ENCODE assay signal across 25 cellular contexts in genomic region chr19:57886046-57886445, GRCh38. TPM values are rescaled to one million over a fixed set of nuclear protein-coding genes. Genes with fewer than 3 reads are reported as not detected.
DNase-seq lines count a peak whose midpoint lies in the region; ATAC-seq and TF ChIP-seq lines count a peak whose summit lies in the region.
"Had no signal": no experiment of that assay in that cellular context is flagged by ENCODE, and none has a peak within 500 bp of the region (broad histone marks: within the 10 kb centered on the region; RNA-seq: fewer than 3 reads in every experiment).

No MANE protein-coding gene starts in this region.

- 70% methylated on average over 3 of the region's 3 CpGs for WGBS in HUES64
- WGBS in endodermal cell (ENCODE audit: insufficient coverage in 1 of 2, insufficient read length in 1 of 2), 2 experiments: 72 to 82% methylated on average over 2 to 3 of the region's 3 CpGs
- WGBS in thyroid gland, 2 donors: 88 to 93% methylated on average over 3 of the region's 3 CpGs

- ATAC-seq in CD4-positive, alpha-beta T cell (ENCODE audit: poor library complexity): no peak
- no peak for ATAC-seq in naive thymus-derived CD4-positive, alpha-beta T cell
- ATAC-seq: esophagus mucosa, gastrocnemius medialis, Panc1, right lobe of liver had no signal

- TF ChIP-seq POLR2A in thyroid gland (IDR thresholded peaks at IDR 0.05): no peak

- no peak for DNase-seq in CD4-positive, alpha-beta T cell
- DNase-seq in endodermal cell (no peak), thyroid gland (no peak), GM10248 (ENCODE audit: extremely low spot score) (no peak), hepatic stellate cell (ENCODE audit: low spot score) (no peak), DMS53 treated with DMSO at 0.1 percent for 48 hours (lab: John Stamatoyannopoulos, UW; ENCODE audit: unreplicated experiment) (no peak)
- no peak for DNase-seq in naive thymus-derived CD4-positive, alpha-beta T cell
- DNase-seq: activated CD4-positive, alpha-beta memory T cell treated with anti-CD3 and anti-CD28 coated beads, Interleukin-2, amount 10 ng/mL, durations not matched to agents 7 days and 5 days; activated naive CD4-positive, alpha-beta T cell treated with anti-CD3 and anti-CD28 coated beads, Interleukin-2, amount 10 ng/mL, durations not matched to agents 7 days and 5 days; CD4-positive, CD25-positive, alpha-beta regulatory T cell; effector CD4-positive, alpha-beta T cell; gastrocnemius medialis; GM23248; KBM-7; MV-4-11; NCI-H187 treated with DMSO at 0.1 percent for 48 hours; ovary; right lobe of liver; stimulated activated CD4-positive, alpha-beta T cell treated with anti-CD3 and anti-CD28 coated beads, Interleukin-15, amount 100 ng/mL, for 24 hours; testis had no signal

- POLR2A ChIA-PET in CD4-positive, alpha-beta T cell (lab: Charles Lee): no interaction called here
- POLR2A ChIA-PET in naive thymus-derived CD4-positive, alpha-beta T cell (lab: Charles Lee): no interaction called here
- POLR2A ChIA-PET in GM10248 (lab: Yijun Ruan, JAX): no interaction called here

- H3K36me3 ChIP-seq in HUES64 (ENCODE audit: insufficient read depth, low read length): peaks cover 37% of the 10 kb centered on the region
- H3K36me3 ChIP-seq in endodermal cell (ENCODE audit: control insufficient read depth, insufficient read depth, low read length): peaks cover 40% of the 10 kb centered on the region
- peaks cover 0 to 35% (median 0%) of the 10 kb centered on the region in 3 experiments for H3K36me3 ChIP-seq in naive thymus-derived CD4-positive, alpha-beta T cell (ENCODE audit: control insufficient read depth in 2 of 3, insufficient read depth in 3 of 3, low read length in 3 of 3)
- H3K36me3 ChIP-seq in thyroid gland: no peaks in the 10 kb centered on the region
- H3K36me3 ChIP-seq: ovary, right lobe of liver, SJSA1 had no signal

- TF ChIP-seq CTCF in CD4-positive, alpha-beta T cell (IDR thresholded peaks at IDR 0.05): no peak
- TF ChIP-seq CTCF in endodermal cell (conservative IDR thresholded peaks at IDR 0.05) (no peak), thyroid gland (IDR thresholded peaks at IDR 0.05) (no peak), GM10248 (IDR thresholded peaks at IDR 0.05; ENCODE audit: control extremely low read depth, extremely low read depth, low read depth, missing control alignments) (no peak)

- H3K27ac ChIP-seq in CD4-positive, alpha-beta T cell (ENCODE audit: low read depth, low read length): no peak overlapping the region
- H3K27ac ChIP-seq in HUES64 (ENCODE audit: low read depth, low read length): no peak overlapping the region; the same call in 1 of the 2 replicates
- H3K27ac ChIP-seq in endodermal cell (ENCODE audit: low read depth, low read length): no peak overlapping the region
- H3K27ac ChIP-seq in naive thymus-derived CD4-positive, alpha-beta T cell (ENCODE audit: low read depth, low read length): no peak overlapping the region
- no peak overlapping the region for H3K27ac ChIP-seq in thyroid gland
- H3K27ac ChIP-seq: GM23248, ovary, right lobe of liver, SJSA1, testis had no signal

- H3K4me3 Mint-ChIP-seq in CD4-positive, alpha-beta T cell: peak overlapping the region; percentile 55
- H3K4me3 Mint-ChIP-seq in endodermal cell: peak overlapping the region; percentile 95
- peak overlapping the region in 7 of 10 donors; percentile 5 to 66 (median 32) for H3K4me3 Mint-ChIP-seq in naive thymus-derived CD4-positive, alpha-beta T cell
- H3K4me3 Mint-ChIP-seq: activated CD4-positive, alpha-beta memory T cell treated with anti-CD3 and anti-CD28 coated beads, Interleukin-2, amount 10 ng/mL, durations not matched to agents 7 days and 5 days; activated naive CD4-positive, alpha-beta T cell treated with anti-CD3 and anti-CD28 coated beads, Interleukin-2, amount 10 ng/mL, durations not matched to agents 7 days and 5 days; T-helper 2 cell treated with Interferon-gamma antibody and Interleukin-4, amounts not matched to agents 5 μg/mL and 100 μg/mL, for 36 hours had no signal

- H3K27me3 Mint-ChIP-seq in CD4-positive, alpha-beta T cell: no peaks in the 10 kb centered on the region
- no peaks in the 10 kb centered on the region for H3K27me3 Mint-ChIP-seq in endodermal cell (ENCODE audit: insufficient read depth)
- no peaks in the 10 kb centered on the region for H3K27me3 Mint-ChIP-seq in naive thymus-derived CD4-positive, alpha-beta T cell
- H3K27me3 Mint-ChIP-seq: activated CD4-positive, alpha-beta memory T cell treated with anti-CD3 and anti-CD28 coated beads, Interleukin-2, amount 10 ng/mL, durations not matched to agents 7 days and 5 days; activated naive CD4-positive, alpha-beta T cell treated with anti-CD3 and anti-CD28 coated beads, Interleukin-2, amount 10 ng/mL, durations not matched to agents 7 days and 5 days; CD4-positive, CD25-positive, alpha-beta regulatory T cell had no signal

- H3K9ac ChIP-seq in HUES64 (ENCODE audit: low read depth, low read length) (no peak overlapping the region), endodermal cell (ENCODE audit: extremely low read depth, low read length, poor library complexity, severe bottlenecking) (peak overlapping the region; percentile 100)
- H3K9ac ChIP-seq: GM23248 had no signal

- CTCF ChIA-PET in CD4-positive, alpha-beta T cell (lab: Charles Lee): no interaction called here
- CTCF ChIA-PET in naive thymus-derived CD4-positive, alpha-beta T cell (lab: Charles Lee): no interaction called here
- CTCF ChIA-PET in GM10248 (lab: Yijun Ruan, JAX): no interaction called here

- no peak overlapping the region for H3K27ac Mint-ChIP-seq in CD4-positive, alpha-beta T cell
- peak overlapping the region; percentile 29 for H3K27ac Mint-ChIP-seq in endodermal cell
- no peak overlapping the region for H3K27ac Mint-ChIP-seq in naive thymus-derived CD4-positive, alpha-beta T cell
- H3K27ac Mint-ChIP-seq: activated CD4-positive, alpha-beta memory T cell treated with anti-CD3 and anti-CD28 coated beads, Interleukin-2, amount 10 ng/mL, durations not matched to agents 7 days and 5 days; activated naive CD4-positive, alpha-beta T cell treated with anti-CD3 and anti-CD28 coated beads, Interleukin-2, amount 10 ng/mL, durations not matched to agents 7 days and 5 days; CD4-positive, CD25-positive, alpha-beta regulatory T cell; T-helper 2 cell treated with Interferon-gamma antibody and Interleukin-4, amounts not matched to agents 5 μg/mL and 100 μg/mL, for 36 hours had no signal

- peaks cover 74% of the 10 kb centered on the region for H3K36me3 Mint-ChIP-seq in CD4-positive, alpha-beta T cell (ENCODE audit: low read depth)
- H3K36me3 Mint-ChIP-seq in endodermal cell (ENCODE audit: low read depth): peaks cover 55% of the 10 kb centered on the region
- H3K36me3 Mint-ChIP-seq in naive thymus-derived CD4-positive, alpha-beta T cell: peaks cover 25 to 61% (median 57%) of the 10 kb centered on the region in 5 donors

- H3K27me3 ChIP-seq in CD4-positive, alpha-beta T cell (ENCODE audit: control insufficient read depth, insufficient read depth, low read length): no peaks in the 10 kb centered on the region
- no peaks in the 10 kb centered on the region for H3K27me3 ChIP-seq in HUES64 (ENCODE audit: insufficient read depth, low read length)
- no peaks in the 10 kb centered on the region for H3K27me3 ChIP-seq in endodermal cell (ENCODE audit: control insufficient read depth, insufficient read depth, low read length, poor library complexity, severe bottlenecking)
- H3K27me3 ChIP-seq in naive thymus-derived CD4-positive, alpha-beta T cell (ENCODE audit: control insufficient read depth in 2 of 2, insufficient read depth in 2 of 2, low read length in 2 of 2): no peaks in the 10 kb centered on the region
- H3K27me3 ChIP-seq in thyroid gland: no peaks in the 10 kb centered on the region
- H3K27me3 ChIP-seq: gastrocnemius medialis, ovary, right lobe of liver, SJSA1, testis had no signal

- intact Hi-C loops in CD4-positive, alpha-beta T cell (cut with DNase I, micrococcal nuclease): loop anchor here in 1 of 2 experiments (10.0 kb wide), 1 partner anchor 269 kb away; the partner anchor contains the start of gene ZNF329
- intact Hi-C loops in naive thymus-derived CD4-positive, alpha-beta T cell (cut with micrococcal nuclease): loop anchor here in 1 of 2 donors (5.0 kb wide), 1 partner anchor 266 kb away; the partner anchor contains the start of gene ZNF329
- intact Hi-C loops in thyroid gland (cut with DNase I): no loop called here

- peaks cover 28% of the 10 kb centered on the region for H3K4me1 Mint-ChIP-seq in CD4-positive, alpha-beta T cell (ENCODE audit: low read depth)
- H3K4me1 Mint-ChIP-seq in endodermal cell: peaks cover 8% of the 10 kb centered on the region
- H3K4me1 Mint-ChIP-seq in naive thymus-derived CD4-positive, alpha-beta T cell: peaks cover 18 to 33% (median 22%) of the 10 kb centered on the region in 7 donors

- H3K4me3 ChIP-seq in HUES64 (ENCODE audit: low read length) (peak overlapping the region; percentile 79), endodermal cell (ENCODE audit: low read length) (peak overlapping the region; percentile 98), thyroid gland (replicated peaks in 1 of 3) (no peak overlapping the region)
- no peak overlapping the region for H3K4me3 ChIP-seq in naive thymus-derived CD4-positive, alpha-beta T cell (ENCODE audit: low read length)
- H3K4me3 ChIP-seq: gastrocnemius medialis, GM23248, ovary, right lobe of liver, SJSA1, testis had no signal

- H3K9me3 ChIP-seq in CD4-positive, alpha-beta T cell (ENCODE audit: control insufficient read depth, low read length): peaks cover 15% of the 10 kb centered on the region
- H3K9me3 ChIP-seq in HUES64 (ENCODE audit: insufficient read depth, low read depth, low read length) (no peaks in the 10 kb centered on the region), endodermal cell (ENCODE audit: control insufficient read depth, low read length) (peaks cover 23% of the 10 kb centered on the region), thyroid gland (no peaks in the 10 kb centered on the region)
- H3K9me3 ChIP-seq in naive thymus-derived CD4-positive, alpha-beta T cell (ENCODE audit: control insufficient read depth in 2 of 3, low read length in 3 of 3): peaks cover 0 to 38% (median 0%) of the 10 kb centered on the region in 3 experiments
- H3K9me3 ChIP-seq: gastrocnemius medialis, right lobe of liver, testis had no signal

- H3K9me3 Mint-ChIP-seq in CD4-positive, alpha-beta T cell: peaks cover 11% of the 10 kb centered on the region
- peaks cover 56% of the 10 kb centered on the region for H3K9me3 Mint-ChIP-seq in endodermal cell
- peaks cover 5 to 82% (median 56%) of the 10 kb centered on the region in 11 donors for H3K9me3 Mint-ChIP-seq in naive thymus-derived CD4-positive, alpha-beta T cell

- H3K4me1 ChIP-seq in HUES64 (ENCODE audit: insufficient read depth, low read length) (peaks cover 21% of the 10 kb centered on the region), endodermal cell (ENCODE audit: control insufficient read depth, insufficient read depth, low read length) (peaks cover 4% of the 10 kb centered on the region), thyroid gland (peaks cover 5 to 9% of the 10 kb centered on the region in 2 donors)
- H3K4me1 ChIP-seq in naive thymus-derived CD4-positive, alpha-beta T cell (ENCODE audit: control insufficient read depth in 2 of 2, insufficient read depth in 2 of 2, low read length in 2 of 2): no peaks in the 10 kb centered on the region
- H3K4me1 ChIP-seq: SJSA1 had no signal

RNA-seq across cellular contexts. Expression of gene ZNF814, which starts 2.8 kb away (rescaled TPM):
- 10 to 100 TPM; 29.0 to 34.7 TPM for total RNA-seq in CD4-positive, alpha-beta T cell
- polyA plus RNA-seq in HUES64 (2013, experiment 1 of 2): 45.5 TPM
- polyA plus RNA-seq in HUES64 (2013, experiment 2 of 2): 48.6 TPM
- total RNA-seq in endodermal cell (10 to 100 TPM; 54.7 to 63.0 TPM), thyroid gland (10 to 100 TPM; 25.6 to 41.4 (median 31.6) TPM)
- 25.6 TPM for polyA plus RNA-seq in endodermal cell (2013, experiment 1 of 2)
- polyA plus RNA-seq in endodermal cell (2013, experiment 2 of 2): 25.0 TPM
- total RNA-seq in naive thymus-derived CD4-positive, alpha-beta T cell: 10 to 100 TPM; 12.7 to 56.9 (median 32.7) TPM
- polyA plus RNA-seq in naive thymus-derived CD4-positive, alpha-beta T cell: 10 to 100 TPM; 22.2 to 25.7 TPM

RNA-seq across cellular contexts. Expression of gene ZNF417, which starts 30.3 kb away (rescaled TPM):
- total RNA-seq in CD4-positive, alpha-beta T cell: 10 to 100 TPM; 26.2 to 31.6 TPM
- polyA plus RNA-seq in HUES64 (2013, experiment 1 of 2): 7.5 TPM
- 8.1 TPM for polyA plus RNA-seq in HUES64 (2013, experiment 2 of 2)
- total RNA-seq in endodermal cell: 10 to 100 TPM; 16.5 to 30.9 TPM
- polyA plus RNA-seq in endodermal cell (2013, experiment 1 of 2): 12.0 TPM
- 11.3 TPM for polyA plus RNA-seq in endodermal cell (2013, experiment 2 of 2)
- 10 to 100 TPM; 21.6 to 44.7 (median 28.1) TPM for total RNA-seq in naive thymus-derived CD4-positive, alpha-beta T cell
- polyA plus RNA-seq in naive thymus-derived CD4-positive, alpha-beta T cell: 1 to 10 TPM; 2.6 to 8.5 TPM
- total RNA-seq in thyroid gland: 10 to 100 TPM; 17.7 to 33.0 (median 25.1) TPM

RNA-seq across cellular contexts. Expression of gene ZNF587, which starts 36.4 kb away (rescaled TPM):
- 10 to 100 TPM; 37.6 to 41.5 TPM for total RNA-seq in CD4-positive, alpha-beta T cell
- polyA plus RNA-seq in HUES64 (2013, experiment 1 of 2): 10.7 TPM
- 11.9 TPM for polyA plus RNA-seq in HUES64 (2013, experiment 2 of 2)
- 10 to 100 TPM; 64.1 to 98.1 TPM for total RNA-seq in endodermal cell
- polyA plus RNA-seq in endodermal cell (2013, experiment 1 of 2): 24.8 TPM
- 24.7 TPM for polyA plus RNA-seq in endodermal cell (2013, experiment 2 of 2)
- 10 to 100 TPM; 46.9 to 65.1 (median 48.8) TPM for total RNA-seq in naive thymus-derived CD4-positive, alpha-beta T cell
- 1 to 10 TPM; 4.2 to 6.4 TPM for polyA plus RNA-seq in naive thymus-derived CD4-positive, alpha-beta T cell
- 10 to 100 TPM; 15.9 to 36.5 (median 24.4) TPM for total RNA-seq in thyroid gland

RNA-seq across cellular contexts. Expression of gene ZNF418, which starts 49.2 kb away (rescaled TPM):
- total RNA-seq in CD4-positive, alpha-beta T cell: 1 to 10 TPM; 3.5 to 4.4 TPM
- 7.3 TPM for polyA plus RNA-seq in HUES64 (2013, experiment 1 of 2)
- 6.5 TPM for polyA plus RNA-seq in HUES64 (2013, experiment 2 of 2)
- total RNA-seq in endodermal cell (10 to 100 TPM; 21.5 to 29.6 TPM), thyroid gland (10 to 100 TPM in 3 of 4 donors, 1 to 10 TPM in 1; 9.3 to 17.2 (median 11.7) TPM)
- polyA plus RNA-seq in endodermal cell (2013, experiment 1 of 2): 13.4 TPM
- 10.1 TPM for polyA plus RNA-seq in endodermal cell (2013, experiment 2 of 2)
- total RNA-seq in naive thymus-derived CD4-positive, alpha-beta T cell: 1 to 10 TPM; 2.1 to 7.7 (median 6.0) TPM
- 1 to 10 TPM; 1.8 to 2.2 TPM for polyA plus RNA-seq in naive thymus-derived CD4-positive, alpha-beta T cell

RNA-seq across cellular contexts. Expression of gene ZNF587B, which starts 55.9 kb away (rescaled TPM):
- 10 to 100 TPM; 23.0 to 23.8 TPM for total RNA-seq in CD4-positive, alpha-beta T cell
- 18.8 TPM for polyA plus RNA-seq in HUES64 (2013, experiment 1 of 2)
- 19.2 TPM for polyA plus RNA-seq in HUES64 (2013, experiment 2 of 2)
- total RNA-seq in endodermal cell (10 to 100 TPM; 37.0 to 39.9 TPM), thyroid gland (10 to 100 TPM; 21.8 to 35.8 (median 23.9) TPM)
- polyA plus RNA-seq in endodermal cell (2013, experiment 1 of 2): 9.2 TPM
- polyA plus RNA-seq in endodermal cell (2013, experiment 2 of 2): 8.9 TPM
- 10 to 100 TPM; 18.9 to 32.3 (median 24.0) TPM for total RNA-seq in naive thymus-derived CD4-positive, alpha-beta T cell
- 1 to 10 TPM; 1.7 to 2.9 TPM for polyA plus RNA-seq in naive thymus-derived CD4-positive, alpha-beta T cell

Comparison
In these comparisons a context has a peak if more than half of its experiments do, and no peak if none do; other contexts are left out.
1. H3K4me3 Mint-ChIP-seq: peak in every context shown above with its lines; median percentile 95 in endodermal cell; 55 in CD4-positive, alpha-beta T cell; 32 in naive thymus-derived CD4-positive, alpha-beta T cell.
2. H3K4me3 ChIP-seq: peak in HUES64 (single experiment) and endodermal cell (single experiment); none in naive thymus-derived CD4-positive, alpha-beta T cell (single experiment) and thyroid gland (0 of 3).